8 cellular contexts compared by ENCODE assay signal in genomic region chr1:55375617-55376258, GRCh38.
DNase-seq lines count a peak whose midpoint lies in the region; ATAC-seq and FAIRE-seq lines count a peak whose summit lies in the region.

No MANE protein-coding gene starts in this region.

- H3K9me3 ChIP-seq in HAP-1 (no peaks in the 10 kb centered on the region), small intestine (ENCODE audit: control insufficient read depth, low read depth) (no peaks in the 10 kb centered on the region)

- peak; percentile 73 for DNase-seq in DMS53 treated with DMSO at 0.1 percent for 48 hours (lab: John Stamatoyannopoulos, UW; ENCODE audit: unreplicated experiment)
- peak; percentile 40 to 65 for DNase-seq in HAP-1 (ENCODE audit: low spot score in 2 of 2)
- peak; percentile 23 for DNase-seq in NCI-H82 treated with DMSO at 0.1 percent for 48 hours (lab: John Stamatoyannopoulos, UW; ENCODE audit: unreplicated experiment)
- DNase-seq in amygdala (lab: John Stamatoyannopoulos, UW), result peak in 33 of 56 donors; percentile 6 to 71 (median 30)
- DNase-seq in hippocampal formation (lab: John Stamatoyannopoulos, UW), result peak; percentile 23 to 59
- peak; percentile 35 for DNase-seq in small intestine

- no peak for FAIRE-seq in small intestine (lab: Jason Lieb, UNC)

- H3K27ac ChIP-seq in small intestine (ENCODE audit: low read depth in 1 of 2, low read length in 1 of 2), result no peak overlapping the region

- WGBS in small intestine, 3 donors, result 14 to 35% (median 18%) methylated on average over 4 of the region's 4 CpGs

- H3K4me3 ChIP-seq in HAP-1 (no peak overlapping the region), small intestine (ENCODE audit: low read depth in 1 of 2, low read length in 2 of 2) (no peak overlapping the region)

- in situ Hi-C loops in HAP-1 (cut with MboI; ENCODE audit: low sequenced_read_pairs), result no loop called here

- H3K27me3 ChIP-seq in HAP-1 (ENCODE audit: low read depth), result no peaks in the 10 kb centered on the region
- H3K27me3 ChIP-seq in small intestine (ENCODE audit: control insufficient read depth in 2 of 2, insufficient read depth in 2 of 2, low read length in 2 of 2), result no peaks in the 10 kb centered on the region

- ATAC-seq in HG03045 (IDR thresholded peaks at IDR 0.05; ENCODE audit: unreplicated experiment), result no peak
- ATAC-seq in HG03439 (IDR thresholded peaks at IDR 0.05; ENCODE audit: unreplicated experiment), result no peak

- H3K4me1 ChIP-seq in HAP-1 (no peaks in the 10 kb centered on the region), small intestine (ENCODE audit: control insufficient read depth in 2 of 2, insufficient read depth in 1 of 2, low read depth in 1 of 2, low read length in 1 of 2) (no peaks in the 10 kb centered on the region)

- H3K36me3 ChIP-seq in HAP-1 (replicated peaks) (no peaks in the 10 kb centered on the region), small intestine (ENCODE audit: control insufficient read depth in 2 of 2, insufficient read depth in 2 of 2, low read length in 2 of 2) (no peaks in the 10 kb centered on the region)

Comparison
In these comparisons a context has a peak if more than half of its experiments do, and no peak if none do; other contexts are left out.
1. DNase-seq: peak in every context shown above with its lines; median percentile 73 in DMS53 treated with DMSO at 0.1 percent for 48 hours; 52 in HAP-1; 41 in hippocampal formation; 35 in small intestine; 30 in amygdala; 23 in NCI-H82 treated with DMSO at 0.1 percent for 48 hours.